ENCODE assay signal across 1 cellular context in the genomic region with DNA sequence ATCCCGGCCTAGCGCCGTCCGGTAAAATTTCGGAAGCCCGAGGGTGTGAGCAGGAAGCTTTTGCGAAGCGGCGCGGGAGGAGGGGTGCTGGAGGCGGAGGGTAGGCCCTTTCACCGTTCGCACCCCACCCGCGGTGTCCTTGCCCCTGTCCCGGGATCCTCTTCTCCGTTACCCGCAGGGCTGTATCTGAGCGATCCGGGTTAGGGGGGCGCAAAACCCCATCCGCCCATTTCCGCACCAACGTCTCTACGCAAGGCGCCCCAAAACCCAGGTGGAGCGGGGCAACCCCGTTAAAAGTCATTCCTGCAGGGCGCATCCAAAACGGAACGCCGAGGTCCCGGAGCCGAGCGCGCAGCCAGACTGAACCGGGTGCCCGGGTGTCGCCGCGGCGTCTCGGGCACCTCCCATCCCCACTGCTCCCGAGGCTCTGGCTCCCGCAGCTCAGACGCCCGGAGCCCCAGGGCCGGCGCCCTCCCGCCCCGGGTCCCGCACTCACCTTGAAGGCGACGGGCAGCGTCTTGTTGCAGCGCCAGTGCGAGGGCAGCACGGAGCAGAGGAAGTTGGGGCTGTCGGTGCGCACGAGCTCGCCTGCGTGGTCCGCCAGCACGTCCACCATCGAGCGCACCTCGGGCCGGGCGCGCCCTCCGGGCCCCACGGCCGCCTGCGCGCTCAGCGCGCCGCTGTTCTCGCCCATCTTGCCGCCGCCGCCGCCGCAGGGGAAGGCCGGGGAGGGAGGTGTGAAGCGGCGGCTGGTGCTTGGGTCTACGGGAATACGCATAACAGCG.
TF ChIP-seq lines count a peak whose summit lies in the region.

No MANE protein-coding gene starts in this region.

TF ChIP-seq in H1, 55 proteins besides CTCF, POLR2A, EP300 and RAD21:
- TF ChIP-seq, protein P1, sequence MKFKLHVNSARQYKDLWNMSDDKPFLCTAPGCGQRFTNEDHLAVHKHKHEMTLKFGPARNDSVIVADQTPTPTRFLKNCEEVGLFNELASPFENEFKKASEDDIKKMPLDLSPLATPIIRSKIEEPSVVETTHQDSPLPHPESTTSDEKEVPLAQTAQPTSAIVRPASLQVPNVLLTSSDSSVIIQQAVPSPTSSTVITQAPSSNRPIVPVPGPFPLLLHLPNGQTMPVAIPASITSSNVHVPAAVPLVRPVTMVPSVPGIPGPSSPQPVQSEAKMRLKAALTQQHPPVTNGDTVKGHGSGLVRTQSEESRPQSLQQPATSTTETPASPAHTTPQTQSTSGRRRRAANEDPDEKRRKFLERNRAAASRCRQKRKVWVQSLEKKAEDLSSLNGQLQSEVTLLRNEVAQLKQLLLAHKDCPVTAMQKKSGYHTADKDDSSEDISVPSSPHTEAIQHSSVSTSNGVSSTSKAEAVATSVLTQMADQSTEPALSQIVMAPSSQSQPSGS (IDR thresholded peaks at IDR 0.05; ENCODE audit: low read length): no peak
- TF ChIP-seq, protein P2, sequence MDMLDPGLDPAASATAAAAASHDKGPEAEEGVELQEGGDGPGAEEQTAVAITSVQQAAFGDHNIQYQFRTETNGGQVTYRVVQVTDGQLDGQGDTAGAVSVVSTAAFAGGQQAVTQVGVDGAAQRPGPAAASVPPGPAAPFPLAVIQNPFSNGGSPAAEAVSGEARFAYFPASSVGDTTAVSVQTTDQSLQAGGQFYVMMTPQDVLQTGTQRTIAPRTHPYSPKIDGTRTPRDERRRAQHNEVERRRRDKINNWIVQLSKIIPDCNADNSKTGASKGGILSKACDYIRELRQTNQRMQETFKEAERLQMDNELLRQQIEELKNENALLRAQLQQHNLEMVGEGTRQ (IDR thresholded peaks at IDR 0.05; ENCODE audit: low read length): no peak
- TF ChIP-seq KDM1A (IDR thresholded peaks at IDR 0.05; ENCODE audit: borderline replicate concordance, low read length): no peak
- TF ChIP-seq, protein P3, sequence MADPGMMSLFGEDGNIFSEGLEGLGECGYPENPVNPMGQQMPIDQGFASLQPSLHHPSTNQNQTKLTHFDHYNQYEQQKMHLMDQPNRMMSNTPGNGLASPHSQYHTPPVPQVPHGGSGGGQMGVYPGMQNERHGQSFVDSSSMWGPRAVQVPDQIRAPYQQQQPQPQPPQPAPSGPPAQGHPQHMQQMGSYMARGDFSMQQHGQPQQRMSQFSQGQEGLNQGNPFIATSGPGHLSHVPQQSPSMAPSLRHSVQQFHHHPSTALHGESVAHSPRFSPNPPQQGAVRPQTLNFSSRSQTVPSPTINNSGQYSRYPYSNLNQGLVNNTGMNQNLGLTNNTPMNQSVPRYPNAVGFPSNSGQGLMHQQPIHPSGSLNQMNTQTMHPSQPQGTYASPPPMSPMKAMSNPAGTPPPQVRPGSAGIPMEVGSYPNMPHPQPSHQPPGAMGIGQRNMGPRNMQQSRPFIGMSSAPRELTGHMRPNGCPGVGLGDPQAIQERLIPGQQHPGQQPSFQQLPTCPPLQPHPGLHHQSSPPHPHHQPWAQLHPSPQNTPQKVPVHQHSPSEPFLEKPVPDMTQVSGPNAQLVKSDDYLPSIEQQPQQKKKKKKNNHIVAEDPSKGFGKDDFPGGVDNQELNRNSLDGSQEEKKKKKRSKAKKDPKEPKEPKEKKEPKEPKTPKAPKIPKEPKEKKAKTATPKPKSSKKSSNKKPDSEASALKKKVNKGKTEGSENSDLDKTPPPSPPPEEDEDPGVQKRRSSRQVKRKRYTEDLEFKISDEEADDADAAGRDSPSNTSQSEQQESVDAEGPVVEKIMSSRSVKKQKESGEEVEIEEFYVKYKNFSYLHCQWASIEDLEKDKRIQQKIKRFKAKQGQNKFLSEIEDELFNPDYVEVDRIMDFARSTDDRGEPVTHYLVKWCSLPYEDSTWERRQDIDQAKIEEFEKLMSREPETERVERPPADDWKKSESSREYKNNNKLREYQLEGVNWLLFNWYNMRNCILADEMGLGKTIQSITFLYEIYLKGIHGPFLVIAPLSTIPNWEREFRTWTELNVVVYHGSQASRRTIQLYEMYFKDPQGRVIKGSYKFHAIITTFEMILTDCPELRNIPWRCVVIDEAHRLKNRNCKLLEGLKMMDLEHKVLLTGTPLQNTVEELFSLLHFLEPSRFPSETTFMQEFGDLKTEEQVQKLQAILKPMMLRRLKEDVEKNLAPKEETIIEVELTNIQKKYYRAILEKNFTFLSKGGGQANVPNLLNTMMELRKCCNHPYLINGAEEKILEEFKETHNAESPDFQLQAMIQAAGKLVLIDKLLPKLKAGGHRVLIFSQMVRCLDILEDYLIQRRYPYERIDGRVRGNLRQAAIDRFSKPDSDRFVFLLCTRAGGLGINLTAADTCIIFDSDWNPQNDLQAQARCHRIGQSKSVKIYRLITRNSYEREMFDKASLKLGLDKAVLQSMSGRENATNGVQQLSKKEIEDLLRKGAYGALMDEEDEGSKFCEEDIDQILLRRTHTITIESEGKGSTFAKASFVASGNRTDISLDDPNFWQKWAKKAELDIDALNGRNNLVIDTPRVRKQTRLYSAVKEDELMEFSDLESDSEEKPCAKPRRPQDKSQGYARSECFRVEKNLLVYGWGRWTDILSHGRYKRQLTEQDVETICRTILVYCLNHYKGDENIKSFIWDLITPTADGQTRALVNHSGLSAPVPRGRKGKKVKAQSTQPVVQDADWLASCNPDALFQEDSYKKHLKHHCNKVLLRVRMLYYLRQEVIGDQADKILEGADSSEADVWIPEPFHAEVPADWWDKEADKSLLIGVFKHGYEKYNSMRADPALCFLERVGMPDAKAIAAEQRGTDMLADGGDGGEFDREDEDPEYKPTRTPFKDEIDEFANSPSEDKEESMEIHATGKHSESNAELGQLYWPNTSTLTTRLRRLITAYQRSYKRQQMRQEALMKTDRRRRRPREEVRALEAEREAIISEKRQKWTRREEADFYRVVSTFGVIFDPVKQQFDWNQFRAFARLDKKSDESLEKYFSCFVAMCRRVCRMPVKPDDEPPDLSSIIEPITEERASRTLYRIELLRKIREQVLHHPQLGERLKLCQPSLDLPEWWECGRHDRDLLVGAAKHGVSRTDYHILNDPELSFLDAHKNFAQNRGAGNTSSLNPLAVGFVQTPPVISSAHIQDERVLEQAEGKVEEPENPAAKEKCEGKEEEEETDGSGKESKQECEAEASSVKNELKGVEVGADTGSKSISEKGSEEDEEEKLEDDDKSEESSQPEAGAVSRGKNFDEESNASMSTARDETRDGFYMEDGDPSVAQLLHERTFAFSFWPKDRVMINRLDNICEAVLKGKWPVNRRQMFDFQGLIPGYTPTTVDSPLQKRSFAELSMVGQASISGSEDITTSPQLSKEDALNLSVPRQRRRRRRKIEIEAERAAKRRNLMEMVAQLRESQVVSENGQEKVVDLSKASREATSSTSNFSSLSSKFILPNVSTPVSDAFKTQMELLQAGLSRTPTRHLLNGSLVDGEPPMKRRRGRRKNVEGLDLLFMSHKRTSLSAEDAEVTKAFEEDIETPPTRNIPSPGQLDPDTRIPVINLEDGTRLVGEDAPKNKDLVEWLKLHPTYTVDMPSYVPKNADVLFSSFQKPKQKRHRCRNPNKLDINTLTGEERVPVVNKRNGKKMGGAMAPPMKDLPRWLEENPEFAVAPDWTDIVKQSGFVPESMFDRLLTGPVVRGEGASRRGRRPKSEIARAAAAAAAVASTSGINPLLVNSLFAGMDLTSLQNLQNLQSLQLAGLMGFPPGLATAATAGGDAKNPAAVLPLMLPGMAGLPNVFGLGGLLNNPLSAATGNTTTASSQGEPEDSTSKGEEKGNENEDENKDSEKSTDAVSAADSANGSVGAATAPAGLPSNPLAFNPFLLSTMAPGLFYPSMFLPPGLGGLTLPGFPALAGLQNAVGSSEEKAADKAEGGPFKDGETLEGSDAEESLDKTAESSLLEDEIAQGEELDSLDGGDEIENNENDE (IDR thresholded peaks at IDR 0.05; ENCODE audit: insufficient replicate concordance, low read length): no peak
- TF ChIP-seq ASH2L (IDR thresholded peaks at IDR 0.05; ENCODE audit: low read length): peak; percentile 53
- TF ChIP-seq HDAC6 (IDR thresholded peaks at IDR 0.05; ENCODE audit: low read depth, low read length): no peak
- no peak for TF ChIP-seq ATF3 (IDR thresholded peaks at IDR 0.05; ENCODE audit: insufficient read depth, low read depth, low read length)
- TF ChIP-seq SRF (IDR thresholded peaks at IDR 0.05; ENCODE audit: low read depth, low read length): no peak
- TF ChIP-seq TEAD4 (IDR thresholded peaks at IDR 0.05; ENCODE audit: low read depth, low read length): no peak
- TF ChIP-seq TBP (IDR thresholded peaks at IDR 0.05; ENCODE audit: low read depth, low read length): no peak
- no peak for TF ChIP-seq NANOG (IDR thresholded peaks at IDR 0.05; ENCODE audit: insufficient read depth, low read depth, low read length, poor library complexity, severe bottlenecking)
- TF ChIP-seq CBX5 (IDR thresholded peaks at IDR 0.05; ENCODE audit: low read depth, low read length): no peak
- TF ChIP-seq FOSL1 (IDR thresholded peaks at IDR 0.05; ENCODE audit: insufficient read depth, low read depth, low read length): no peak
- TF ChIP-seq CBX8 (IDR thresholded peaks at IDR 0.05; ENCODE audit: borderline replicate concordance, low read depth, low read length): no peak
- no peak for TF ChIP-seq CHD2 (IDR thresholded peaks at IDR 0.05; ENCODE audit: low read length)
- TF ChIP-seq SUZ12 (IDR thresholded peaks at IDR 0.05; ENCODE audit: low read length): peak; percentile 94
- no peak for TF ChIP-seq SIRT6 (IDR thresholded peaks at IDR 0.05; ENCODE audit: low read length)
- no peak for TF ChIP-seq ZNF274 (IDR thresholded peaks at IDR 0.05; ENCODE audit: borderline replicate concordance, extremely low read depth, low read length)
- no peak for TF ChIP-seq BRCA1 (IDR thresholded peaks at IDR 0.05; ENCODE audit: low read depth, low read length)
- no peak for TF ChIP-seq CHD1 (IDR thresholded peaks at IDR 0.05; ENCODE audit: low read depth, low read length)
- no peak for TF ChIP-seq CEBPB (IDR thresholded peaks at IDR 0.05; ENCODE audit: low read depth, low read length)
- TF ChIP-seq YY1 (IDR thresholded peaks at IDR 0.05; ENCODE audit: low read depth, low read length): 0 out of 2 replicates have a peak, but pooled peaks have one; percentile 22
- 0 out of 2 replicates have a peak, but pooled peaks have one; percentile 12 for TF ChIP-seq PHF8 (conservative IDR thresholded peaks at IDR 0.05; ENCODE audit: low read depth, low read length)
- no peak for TF ChIP-seq MAFK (IDR thresholded peaks at IDR 0.05; ENCODE audit: low read depth, low read length)
- peak; percentile 53 for TF ChIP-seq KDM4A (IDR thresholded peaks at IDR 0.05; ENCODE audit: low read depth, low read length, severe bottlenecking)
- no peak for TF ChIP-seq CTBP2 (IDR thresholded peaks at IDR 0.05; ENCODE audit: borderline replicate concordance, insufficient read depth, insufficient read length, low read length)
- TF ChIP-seq JUN (IDR thresholded peaks at IDR 0.05; ENCODE audit: low read depth, low read length): no peak
- no peak for TF ChIP-seq POU5F1 (IDR thresholded peaks at IDR 0.05; ENCODE audit: low read depth, low read length)
- no peak for TF ChIP-seq POLR2AphosphoS5 (IDR thresholded peaks at IDR 0.05; ENCODE audit: low read depth, low read length)
- TF ChIP-seq JUND (IDR thresholded peaks at IDR 0.05; ENCODE audit: low read length): no peak
- no peak for TF ChIP-seq CREB1 (IDR thresholded peaks at IDR 0.05)
- TF ChIP-seq SP4 (IDR thresholded peaks at IDR 0.05; ENCODE audit: low read length): no peak
- peak; percentile 61; the same call in 1 of the 2 replicates for TF ChIP-seq MAX (IDR thresholded peaks at IDR 0.05)
- TF ChIP-seq SP2 (IDR thresholded peaks at IDR 0.05; ENCODE audit: low read length): no peak
- no peak for TF ChIP-seq HDAC2 (IDR thresholded peaks at IDR 0.05; ENCODE audit: borderline replicate concordance in 1 of 2, low read depth in 2 of 2, low read length in 2 of 2)
- TF ChIP-seq EGR1 (IDR thresholded peaks at IDR 0.05; ENCODE audit: borderline replicate concordance, low read depth, low read length): no peak
- no peak for TF ChIP-seq SIN3A (conservative IDR thresholded peaks at IDR 0.05 in 1 of 2, IDR thresholded peaks at IDR 0.05 in 1 of 2; ENCODE audit: low read depth in 1 of 2, low read length in 2 of 2)
- no peak for TF ChIP-seq RXRA (IDR thresholded peaks at IDR 0.05; ENCODE audit: insufficient read depth, low read depth, low read length)
- no peak for TF ChIP-seq SIX5 (IDR thresholded peaks at IDR 0.05; ENCODE audit: low read depth, low read length)
- 0 out of 2 replicates have a peak, but pooled peaks have one; percentile 21 for TF ChIP-seq RBBP5 (IDR thresholded peaks at IDR 0.05; ENCODE audit: borderline replicate concordance, low read depth, low read length)
- no peak for TF ChIP-seq SAP30 (IDR thresholded peaks at IDR 0.05; ENCODE audit: insufficient read depth, insufficient replicate concordance, low read length)
- TF ChIP-seq SP1 (IDR thresholded peaks at IDR 0.05; ENCODE audit: low read depth, low read length): no peak
- TF ChIP-seq RNF2 (IDR thresholded peaks at IDR 0.05; ENCODE audit: borderline replicate concordance, low read depth, low read length, missing control alignments, poor library complexity, severe bottlenecking): peak; percentile 83
- no peak for TF ChIP-seq TCF12 (IDR thresholded peaks at IDR 0.05; ENCODE audit: low read depth, low read length)
- no peak for TF ChIP-seq BCL11A (IDR thresholded peaks at IDR 0.05; ENCODE audit: low read depth in 2 of 2, low read length in 2 of 2)
- TF ChIP-seq BACH1 (IDR thresholded peaks at IDR 0.05; ENCODE audit: low read length): peak; percentile 13; the same call in 1 of the 2 replicates
- no peak for TF ChIP-seq GTF2F1 (IDR thresholded peaks at IDR 0.05; ENCODE audit: borderline replicate concordance, low read depth, low read length)
- TF ChIP-seq, protein P4, sequence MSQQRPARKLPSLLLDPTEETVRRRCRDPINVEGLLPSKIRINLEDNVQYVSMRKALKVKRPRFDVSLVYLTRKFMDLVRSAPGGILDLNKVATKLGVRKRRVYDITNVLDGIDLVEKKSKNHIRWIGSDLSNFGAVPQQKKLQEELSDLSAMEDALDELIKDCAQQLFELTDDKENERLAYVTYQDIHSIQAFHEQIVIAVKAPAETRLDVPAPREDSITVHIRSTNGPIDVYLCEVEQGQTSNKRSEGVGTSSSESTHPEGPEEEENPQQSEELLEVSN (IDR thresholded peaks at IDR 0.05): peak; percentile 70
- TF ChIP-seq GABPA (IDR thresholded peaks at IDR 0.05; ENCODE audit: borderline replicate concordance, insufficient read depth, low read length): 0 out of 2 replicates have a peak, but pooled peaks have one; percentile 25
- no peak for TF ChIP-seq KDM5A (IDR thresholded peaks at IDR 0.05; ENCODE audit: low read length)
- no peak for TF ChIP-seq RFX5 (IDR thresholded peaks at IDR 0.05; ENCODE audit: borderline replicate concordance, low read depth, low read length)
- TF ChIP-seq TAF1 (IDR thresholded peaks at IDR 0.05; ENCODE audit: low read depth, low read length): no peak
- TF ChIP-seq TAF7 (optimal IDR thresholded peaks at IDR 0.05; ENCODE audit: borderline replicate concordance, low read depth, low read length): no peak
- peak; percentile 84 for TF ChIP-seq EZH2 (IDR thresholded peaks at IDR 0.05; ENCODE audit: low read depth, low read length, severe bottlenecking)
- no peak for TF ChIP-seq NRF1 (IDR thresholded peaks at IDR 0.05; ENCODE audit: low read depth, low read length)
